9 cellular contexts compared by ENCODE assay signal in the genomic region with DNA sequence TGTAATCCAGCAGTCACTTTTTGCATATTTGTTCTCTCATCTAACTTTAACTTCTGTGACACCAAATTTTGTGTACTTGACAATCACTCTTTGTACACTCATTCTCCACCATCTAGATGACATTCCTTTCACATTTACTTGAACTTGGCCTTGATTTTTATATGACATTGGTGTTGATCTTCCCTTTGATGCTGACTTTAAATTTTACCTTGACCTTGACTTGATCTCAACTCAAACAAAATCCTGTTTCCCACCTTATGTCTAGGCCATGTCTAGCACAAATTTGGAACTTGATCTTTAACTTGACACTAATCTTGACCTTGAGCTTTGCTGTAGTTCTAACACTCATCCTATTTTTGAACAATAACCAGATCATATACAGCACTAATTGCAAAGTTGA. TPM values are rescaled to one million over a fixed set of nuclear protein-coding genes. Genes with fewer than 3 reads are reported as not detected.
"Had no signal": no experiment of that assay in that cellular context is flagged by ENCODE, and none has a peak within 500 bp of the region (broad histone marks: within the 10 kb centered on the region; RNA-seq: fewer than 3 reads in every experiment).

No MANE protein-coding gene starts in this region.

- FAIRE-seq: HTR-8/SVneo, K562 had no signal

- H3K27ac ChIP-seq: HL-60, KMS-11 had no signal

- H3K4me2 ChIP-seq: KMS-11 had no signal

- DNase-seq: IMR-90, KBM-7, KG1 had no signal

- H3K4me3 ChIP-seq: K562 had no signal

- H3K9ac ChIP-seq: KMS-11 had no signal

- ATAC-seq: K562 had no signal

RNA-seq across cellular contexts. Expression of a gene that starts 33.2 kb away (rescaled TPM):
- total RNA-seq: HT1080, IMR-90, K562 had no signal
- polyA plus RNA-seq: IgD-negative memory B cell, IMR-90, K562 had no signal
